Comparison of ENCODE assay signal across 1 cellular context in the genomic region with DNA sequence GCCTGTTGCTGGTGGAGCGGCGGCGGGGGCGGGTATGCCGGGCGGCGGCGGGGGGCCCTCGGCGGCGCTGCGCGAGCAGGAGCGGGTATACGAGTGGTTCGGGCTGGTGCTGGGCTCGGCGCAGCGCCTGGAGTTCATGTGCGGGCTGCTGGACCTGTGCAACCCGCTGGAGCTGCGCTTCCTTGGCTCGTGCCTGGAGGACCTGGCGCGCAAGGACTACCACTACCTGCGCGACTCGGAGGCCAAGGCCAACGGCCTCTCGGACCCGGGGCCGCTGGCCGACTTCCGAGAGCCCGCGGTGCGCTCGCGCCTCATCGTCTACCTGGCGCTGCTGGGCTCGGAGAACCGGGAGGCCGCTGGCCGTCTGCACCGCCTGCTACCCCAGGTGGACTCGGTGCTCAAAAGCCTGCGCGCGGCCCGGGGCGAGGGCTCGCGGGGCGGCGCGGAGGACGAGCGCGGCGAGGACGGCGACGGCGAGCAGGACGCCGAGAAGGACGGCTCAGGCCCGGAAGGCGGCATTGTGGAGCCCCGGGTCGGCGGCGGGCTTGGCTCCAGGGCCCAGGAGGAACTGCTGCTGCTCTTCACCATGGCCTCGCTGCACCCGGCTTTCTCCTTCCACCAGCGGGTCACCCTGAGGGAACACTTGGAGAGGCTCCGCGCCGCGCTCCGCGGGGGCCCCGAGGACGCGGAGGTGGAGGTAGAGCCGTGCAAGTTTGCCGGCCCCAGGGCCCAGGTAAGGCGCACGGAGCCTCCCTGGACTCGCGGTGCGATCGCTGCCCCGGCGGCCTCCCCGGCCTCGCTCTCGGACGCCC.
TF ChIP-seq lines count a peak whose summit lies in the region.

No MANE protein-coding gene starts in this region.

TF ChIP-seq in HepG2, 621 proteins besides CTCF, POLR2A, EP300 and RAD21 (continued from another document and continues in another):
- TF ChIP-seq, protein P1, sequence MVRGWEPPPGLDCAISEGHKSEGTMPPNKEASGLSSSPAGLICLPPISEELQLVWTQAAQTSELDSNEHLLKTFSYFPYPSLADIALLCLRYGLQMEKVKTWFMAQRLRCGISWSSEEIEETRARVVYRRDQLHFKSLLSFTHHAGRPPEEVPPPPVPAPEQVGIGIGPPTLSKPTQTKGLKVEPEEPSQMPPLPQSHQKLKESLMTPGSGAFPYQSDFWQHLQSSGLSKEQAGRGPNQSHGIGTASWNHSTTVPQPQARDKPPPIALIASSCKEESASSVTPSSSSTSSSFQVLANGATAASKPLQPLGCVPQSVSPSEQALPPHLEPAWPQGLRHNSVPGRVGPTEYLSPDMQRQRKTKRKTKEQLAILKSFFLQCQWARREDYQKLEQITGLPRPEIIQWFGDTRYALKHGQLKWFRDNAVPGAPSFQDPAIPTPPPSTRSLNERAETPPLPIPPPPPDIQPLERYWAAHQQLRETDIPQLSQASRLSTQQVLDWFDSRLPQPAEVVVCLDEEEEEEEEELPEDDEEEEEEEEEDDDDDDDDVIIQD (CRISPR knock-in tag; IDR thresholded peaks at IDR 0.05; ENCODE audit: low read depth): no peak
- TF ChIP-seq WIZ (CRISPR knock-in tag; IDR thresholded peaks at IDR 0.05) (no peak), ZSCAN31 (CRISPR knock-in tag; IDR thresholded peaks at IDR 0.05; ENCODE audit: low read depth) (no peak), RXRB (CRISPR knock-in tag; IDR thresholded peaks at IDR 0.05; ENCODE audit: borderline replicate concordance) (no peak), ZNF773 (CRISPR knock-in tag; IDR thresholded peaks at IDR 0.05; ENCODE audit: borderline replicate concordance) (0 out of 2 replicates have a peak, but pooled peaks have one; percentile 31), CEBPG (CRISPR knock-in tag; IDR thresholded peaks at IDR 0.05) (no peak), ZNF10 (CRISPR knock-in tag; IDR thresholded peaks at IDR 0.05; ENCODE audit: borderline replicate concordance, low read depth) (no peak), ZNF24 (IDR thresholded peaks at IDR 0.05) (no peak), HOXD1 (CRISPR knock-in tag; IDR thresholded peaks at IDR 0.05) (0 out of 2 replicates have a peak, but pooled peaks have one; percentile 37), ZNF20 (CRISPR knock-in tag; IDR thresholded peaks at IDR 0.05) (no peak), ZNF253 (CRISPR knock-in tag; IDR thresholded peaks at IDR 0.05; ENCODE audit: borderline replicate concordance) (0 out of 2 replicates have a peak, but pooled peaks have one; percentile 31), ZNF556 (CRISPR knock-in tag; IDR thresholded peaks at IDR 0.05; ENCODE audit: borderline replicate concordance) (no peak), FOXA3 (CRISPR knock-in tag; IDR thresholded peaks at IDR 0.05) (no peak), ZBTB38 (CRISPR knock-in tag; IDR thresholded peaks at IDR 0.05) (no peak), ZNF343 (CRISPR knock-in tag; IDR thresholded peaks at IDR 0.05) (no peak), AKAP8 (CRISPR knock-in tag; IDR thresholded peaks at IDR 0.05) (no peak), SETDB1 (CRISPR knock-in tag; IDR thresholded peaks at IDR 0.05; ENCODE audit: borderline replicate concordance) (no peak), HNF4A (CRISPR knock-in tag; IDR thresholded peaks at IDR 0.05) (no peak), TBX2 (CRISPR knock-in tag; IDR thresholded peaks at IDR 0.05; ENCODE audit: borderline replicate concordance) (no peak), KDM5A (IDR thresholded peaks at IDR 0.05; ENCODE audit: borderline replicate concordance, low read length) (no peak), SRY (CRISPR knock-in tag; IDR thresholded peaks at IDR 0.05) (peak; percentile 71), CBX1 (IDR thresholded peaks at IDR 0.05; ENCODE audit: low read depth) (no peak), RBFOX2 (IDR thresholded peaks at IDR 0.05; ENCODE audit: low read depth, low read length) (peak; percentile 82), MBNL3 (CRISPR knock-in tag; conservative IDR thresholded peaks at IDR 0.05) (no peak), KDM6A (CRISPR knock-in tag; IDR thresholded peaks at IDR 0.05; ENCODE audit: low read depth) (no peak), RARG (CRISPR knock-in tag; IDR thresholded peaks at IDR 0.05; ENCODE audit: low read depth) (no peak), GTF3A (CRISPR knock-in tag; conservative IDR thresholded peaks at IDR 0.05) (no peak), ZNF234 (CRISPR knock-in tag; conservative IDR thresholded peaks at IDR 0.05) (no peak), KDM2A (CRISPR knock-in tag; IDR thresholded peaks at IDR 0.05; ENCODE audit: borderline replicate concordance, low read depth) (peak; percentile 13; the same call in 1 of the 2 replicates), GFI1 (CRISPR knock-in tag; IDR thresholded peaks at IDR 0.05; ENCODE audit: borderline replicate concordance) (no peak), ASH2L (IDR thresholded peaks at IDR 0.05; ENCODE audit: insufficient read length, low read depth, low read length) (peak; percentile 47), TCF7 (IDR thresholded peaks at IDR 0.05; ENCODE audit: low read depth) (no peak), SMC3 (IDR thresholded peaks at IDR 0.05; ENCODE audit: low read length) (no peak)
- TF ChIP-seq, protein P2, sequence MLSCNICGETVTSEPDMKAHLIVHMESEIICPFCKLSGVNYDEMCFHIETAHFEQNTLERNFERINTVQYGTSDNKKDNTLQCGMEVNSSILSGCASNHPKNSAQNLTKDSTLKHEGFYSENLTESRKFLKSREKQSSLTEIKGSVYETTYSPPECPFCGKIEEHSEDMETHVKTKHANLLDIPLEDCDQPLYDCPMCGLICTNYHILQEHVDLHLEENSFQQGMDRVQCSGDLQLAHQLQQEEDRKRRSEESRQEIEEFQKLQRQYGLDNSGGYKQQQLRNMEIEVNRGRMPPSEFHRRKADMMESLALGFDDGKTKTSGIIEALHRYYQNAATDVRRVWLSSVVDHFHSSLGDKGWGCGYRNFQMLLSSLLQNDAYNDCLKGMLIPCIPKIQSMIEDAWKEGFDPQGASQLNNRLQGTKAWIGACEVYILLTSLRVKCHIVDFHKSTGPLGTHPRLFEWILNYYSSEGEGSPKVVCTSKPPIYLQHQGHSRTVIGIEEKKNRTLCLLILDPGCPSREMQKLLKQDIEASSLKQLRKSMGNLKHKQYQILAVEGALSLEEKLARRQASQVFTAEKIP (CRISPR knock-in tag; IDR thresholded peaks at IDR 0.05; ENCODE audit: borderline replicate concordance): no peak
- TF ChIP-seq, protein P3, sequence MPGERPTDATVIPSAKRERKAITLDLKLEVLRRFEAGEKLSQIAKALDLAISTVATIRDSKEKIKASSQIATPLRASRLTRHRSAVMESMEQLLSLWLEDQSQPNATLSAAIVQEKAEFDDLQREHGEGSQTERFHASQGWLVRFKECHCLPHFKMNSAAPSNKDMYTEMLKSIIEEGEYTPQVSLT (CRISPR knock-in tag; IDR thresholded peaks at IDR 0.05; ENCODE audit: borderline replicate concordance, low read depth): no peak
- TF ChIP-seq, protein P4, sequence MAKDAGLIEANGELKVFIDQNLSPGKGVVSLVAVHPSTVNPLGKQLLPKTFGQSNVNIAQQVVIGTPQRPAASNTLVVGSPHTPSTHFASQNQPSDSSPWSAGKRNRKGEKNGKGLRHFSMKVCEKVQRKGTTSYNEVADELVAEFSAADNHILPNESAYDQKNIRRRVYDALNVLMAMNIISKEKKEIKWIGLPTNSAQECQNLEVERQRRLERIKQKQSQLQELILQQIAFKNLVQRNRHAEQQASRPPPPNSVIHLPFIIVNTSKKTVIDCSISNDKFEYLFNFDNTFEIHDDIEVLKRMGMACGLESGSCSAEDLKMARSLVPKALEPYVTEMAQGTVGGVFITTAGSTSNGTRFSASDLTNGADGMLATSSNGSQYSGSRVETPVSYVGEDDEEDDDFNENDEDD (CRISPR knock-in tag; IDR thresholded peaks at IDR 0.05; ENCODE audit: borderline replicate concordance): no peak
- TF ChIP-seq, protein P5, sequence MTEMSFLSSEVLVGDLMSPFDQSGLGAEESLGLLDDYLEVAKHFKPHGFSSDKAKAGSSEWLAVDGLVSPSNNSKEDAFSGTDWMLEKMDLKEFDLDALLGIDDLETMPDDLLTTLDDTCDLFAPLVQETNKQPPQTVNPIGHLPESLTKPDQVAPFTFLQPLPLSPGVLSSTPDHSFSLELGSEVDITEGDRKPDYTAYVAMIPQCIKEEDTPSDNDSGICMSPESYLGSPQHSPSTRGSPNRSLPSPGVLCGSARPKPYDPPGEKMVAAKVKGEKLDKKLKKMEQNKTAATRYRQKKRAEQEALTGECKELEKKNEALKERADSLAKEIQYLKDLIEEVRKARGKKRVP (CRISPR knock-in tag; IDR thresholded peaks at IDR 0.05): no peak
- TF ChIP-seq, protein P6, sequence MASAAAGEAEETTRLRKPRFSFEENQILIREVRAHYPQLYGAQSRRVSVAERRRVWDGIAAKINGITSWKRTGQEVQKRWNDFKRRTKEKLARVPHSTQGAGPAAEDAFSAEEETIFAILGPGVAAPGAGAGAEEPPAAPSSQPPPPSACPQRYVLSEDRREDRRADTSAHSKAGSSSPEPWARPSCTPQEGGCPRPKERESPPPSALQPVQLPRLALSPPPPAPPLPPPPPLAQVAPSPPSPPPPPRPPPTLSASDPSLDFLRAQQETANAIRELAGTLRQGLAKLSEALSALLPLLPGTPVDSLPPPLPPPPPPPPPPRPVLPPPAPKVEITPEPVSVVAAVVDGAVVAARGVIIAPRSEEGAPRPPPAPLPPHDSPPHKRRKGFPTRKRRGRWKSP (CRISPR knock-in tag; IDR thresholded peaks at IDR 0.05): no peak; the same call in 1 of the 2 replicates
- TF ChIP-seq, protein P7, sequence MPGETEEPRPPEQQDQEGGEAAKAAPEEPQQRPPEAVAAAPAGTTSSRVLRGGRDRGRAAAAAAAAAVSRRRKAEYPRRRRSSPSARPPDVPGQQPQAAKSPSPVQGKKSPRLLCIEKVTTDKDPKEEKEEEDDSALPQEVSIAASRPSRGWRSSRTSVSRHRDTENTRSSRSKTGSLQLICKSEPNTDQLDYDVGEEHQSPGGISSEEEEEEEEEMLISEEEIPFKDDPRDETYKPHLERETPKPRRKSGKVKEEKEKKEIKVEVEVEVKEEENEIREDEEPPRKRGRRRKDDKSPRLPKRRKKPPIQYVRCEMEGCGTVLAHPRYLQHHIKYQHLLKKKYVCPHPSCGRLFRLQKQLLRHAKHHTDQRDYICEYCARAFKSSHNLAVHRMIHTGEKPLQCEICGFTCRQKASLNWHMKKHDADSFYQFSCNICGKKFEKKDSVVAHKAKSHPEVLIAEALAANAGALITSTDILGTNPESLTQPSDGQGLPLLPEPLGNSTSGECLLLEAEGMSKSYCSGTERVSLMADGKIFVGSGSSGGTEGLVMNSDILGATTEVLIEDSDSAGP (CRISPR knock-in tag; IDR thresholded peaks at IDR 0.05; ENCODE audit: borderline replicate concordance): peak; percentile 68; the same call in 1 of the 2 replicates
- TF ChIP-seq, protein P8, sequence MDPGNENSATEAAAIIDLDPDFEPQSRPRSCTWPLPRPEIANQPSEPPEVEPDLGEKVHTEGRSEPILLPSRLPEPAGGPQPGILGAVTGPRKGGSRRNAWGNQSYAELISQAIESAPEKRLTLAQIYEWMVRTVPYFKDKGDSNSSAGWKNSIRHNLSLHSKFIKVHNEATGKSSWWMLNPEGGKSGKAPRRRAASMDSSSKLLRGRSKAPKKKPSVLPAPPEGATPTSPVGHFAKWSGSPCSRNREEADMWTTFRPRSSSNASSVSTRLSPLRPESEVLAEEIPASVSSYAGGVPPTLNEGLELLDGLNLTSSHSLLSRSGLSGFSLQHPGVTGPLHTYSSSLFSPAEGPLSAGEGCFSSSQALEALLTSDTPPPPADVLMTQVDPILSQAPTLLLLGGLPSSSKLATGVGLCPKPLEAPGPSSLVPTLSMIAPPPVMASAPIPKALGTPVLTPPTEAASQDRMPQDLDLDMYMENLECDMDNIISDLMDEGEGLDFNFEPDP (CRISPR knock-in tag; conservative IDR thresholded peaks at IDR 0.05): no peak
- TF ChIP-seq, protein P9, sequence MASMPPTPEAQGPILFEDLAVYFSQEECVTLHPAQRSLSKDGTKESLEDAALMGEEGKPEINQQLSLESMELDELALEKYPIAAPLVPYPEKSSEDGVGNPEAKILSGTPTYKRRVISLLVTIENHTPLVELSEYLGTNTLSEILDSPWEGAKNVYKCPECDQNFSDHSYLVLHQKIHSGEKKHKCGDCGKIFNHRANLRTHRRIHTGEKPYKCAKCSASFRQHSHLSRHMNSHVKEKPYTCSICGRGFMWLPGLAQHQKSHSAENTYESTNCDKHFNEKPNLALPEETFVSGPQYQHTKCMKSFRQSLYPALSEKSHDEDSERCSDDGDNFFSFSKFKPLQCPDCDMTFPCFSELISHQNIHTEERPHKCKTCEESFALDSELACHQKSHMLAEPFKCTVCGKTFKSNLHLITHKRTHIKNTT (CRISPR knock-in tag; IDR thresholded peaks at IDR 0.05): no peak
- TF ChIP-seq, protein P10, sequence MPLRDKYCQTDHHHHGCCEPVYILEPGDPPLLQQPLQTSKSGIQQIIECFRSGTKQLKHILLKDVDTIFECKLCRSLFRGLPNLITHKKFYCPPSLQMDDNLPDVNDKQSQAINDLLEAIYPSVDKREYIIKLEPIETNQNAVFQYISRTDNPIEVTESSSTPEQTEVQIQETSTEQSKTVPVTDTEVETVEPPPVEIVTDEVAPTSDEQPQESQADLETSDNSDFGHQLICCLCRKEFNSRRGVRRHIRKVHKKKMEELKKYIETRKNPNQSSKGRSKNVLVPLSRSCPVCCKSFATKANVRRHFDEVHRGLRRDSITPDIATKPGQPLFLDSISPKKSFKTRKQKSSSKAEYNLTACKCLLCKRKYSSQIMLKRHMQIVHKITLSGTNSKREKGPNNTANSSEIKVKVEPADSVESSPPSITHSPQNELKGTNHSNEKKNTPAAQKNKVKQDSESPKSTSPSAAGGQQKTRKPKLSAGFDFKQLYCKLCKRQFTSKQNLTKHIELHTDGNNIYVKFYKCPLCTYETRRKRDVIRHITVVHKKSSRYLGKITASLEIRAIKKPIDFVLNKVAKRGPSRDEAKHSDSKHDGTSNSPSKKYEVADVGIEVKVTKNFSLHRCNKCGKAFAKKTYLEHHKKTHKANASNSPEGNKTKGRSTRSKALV (CRISPR knock-in tag; IDR thresholded peaks at IDR 0.05): peak; percentile 58; the same call in 1 of the 2 replicates
- TF ChIP-seq, protein P11, sequence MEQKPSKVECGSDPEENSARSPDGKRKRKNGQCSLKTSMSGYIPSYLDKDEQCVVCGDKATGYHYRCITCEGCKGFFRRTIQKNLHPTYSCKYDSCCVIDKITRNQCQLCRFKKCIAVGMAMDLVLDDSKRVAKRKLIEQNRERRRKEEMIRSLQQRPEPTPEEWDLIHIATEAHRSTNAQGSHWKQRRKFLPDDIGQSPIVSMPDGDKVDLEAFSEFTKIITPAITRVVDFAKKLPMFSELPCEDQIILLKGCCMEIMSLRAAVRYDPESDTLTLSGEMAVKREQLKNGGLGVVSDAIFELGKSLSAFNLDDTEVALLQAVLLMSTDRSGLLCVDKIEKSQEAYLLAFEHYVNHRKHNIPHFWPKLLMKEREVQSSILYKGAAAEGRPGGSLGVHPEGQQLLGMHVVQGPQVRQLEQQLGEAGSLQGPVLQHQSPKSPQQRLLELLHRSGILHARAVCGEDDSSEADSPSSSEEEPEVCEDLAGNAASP (CRISPR knock-in tag; IDR thresholded peaks at IDR 0.05; ENCODE audit: borderline replicate concordance): no peak
- TF ChIP-seq, protein P12, sequence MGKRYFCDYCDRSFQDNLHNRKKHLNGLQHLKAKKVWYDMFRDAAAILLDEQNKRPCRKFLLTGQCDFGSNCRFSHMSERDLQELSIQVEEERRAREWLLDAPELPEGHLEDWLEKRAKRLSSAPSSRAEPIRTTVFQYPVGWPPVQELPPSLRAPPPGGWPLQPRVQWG (CRISPR knock-in tag; IDR thresholded peaks at IDR 0.05; ENCODE audit: borderline replicate concordance, low read depth): no peak
- TF ChIP-seq, protein P13, sequence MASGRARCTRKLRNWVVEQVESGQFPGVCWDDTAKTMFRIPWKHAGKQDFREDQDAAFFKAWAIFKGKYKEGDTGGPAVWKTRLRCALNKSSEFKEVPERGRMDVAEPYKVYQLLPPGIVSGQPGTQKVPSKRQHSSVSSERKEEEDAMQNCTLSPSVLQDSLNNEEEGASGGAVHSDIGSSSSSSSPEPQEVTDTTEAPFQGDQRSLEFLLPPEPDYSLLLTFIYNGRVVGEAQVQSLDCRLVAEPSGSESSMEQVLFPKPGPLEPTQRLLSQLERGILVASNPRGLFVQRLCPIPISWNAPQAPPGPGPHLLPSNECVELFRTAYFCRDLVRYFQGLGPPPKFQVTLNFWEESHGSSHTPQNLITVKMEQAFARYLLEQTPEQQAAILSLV (CRISPR knock-in tag; IDR thresholded peaks at IDR 0.05; ENCODE audit: borderline replicate concordance): no peak
